8 cellular contexts compared by ENCODE assay signal in genomic region chr1:204072951-204073836, GRCh38. TPM values are rescaled to one million over a fixed set of nuclear protein-coding genes. Genes with fewer than 3 reads are reported as not detected.
DNase-seq lines count a peak whose midpoint lies in the region; ATAC-seq and TF ChIP-seq lines count a peak whose summit lies in the region.

TSS of gene SOX13 (plus strand) at chr1:204073115. CDS start at chr1:204112916, 39,801 bp downstream.

- intact Hi-C loops in spleen (cut with DNase I; ENCODE audit: low total_unique reads) = no loop called here

- peak; percentile 73 for DNase-seq in GM04504 (ENCODE audit: low read depth)
- DNase-seq in NCI-H146 treated with DMSO at 0.1 percent for 48 hours (lab: John Stamatoyannopoulos, UW; ENCODE audit: unreplicated experiment) = peak; percentile 84
- DNase-seq in UCSD-AML1 (lab: John Stamatoyannopoulos, UW; ENCODE audit: unreplicated experiment) = peak; percentile 54
- DNase-seq in left lobe of liver (ENCODE audit: low spot score) = peak; percentile 92
- DNase-seq in spleen = peak; percentile 86
- DNase-seq in stimulated activated CD4-positive, alpha-beta T cell treated with anti-CD3 and anti-CD28 coated beads, Interleukin-12 subunit alpha, Interleukin-12 subunit beta, amount 100 ng/mL, for 4 hours = no peak

- TF ChIP-seq POLR2A in spleen (IDR thresholded peaks at IDR 0.05) = peak in 2 of 3 donors; percentile 47 to 67

- H3K27ac ChIP-seq in ectodermal cell (ENCODE audit: insufficient read depth, low read depth, low read length, poor library complexity, severe bottlenecking) = peak within 1 kb of the TSS; percentile 83
- H3K27ac ChIP-seq in spleen = peak within 1 kb of the TSS; percentile 35 to 87 (median 82)

- H3K9me3 ChIP-seq in ectodermal cell (ENCODE audit: control insufficient read depth, low read length) (no peaks in the 10 kb centered on the region), spleen (no peaks in the 10 kb centered on the region)

- H3K4me1 ChIP-seq in ectodermal cell (ENCODE audit: control insufficient read depth, insufficient read depth, low read length) = peaks cover 22% of the 10 kb centered on the region
- H3K4me1 ChIP-seq in spleen = peaks cover 12 to 58% (median 42%) of the 10 kb centered on the region in 6 donors

- ATAC-seq in left lobe of liver = peak; percentile 72
- ATAC-seq in HG03097 (IDR thresholded peaks at IDR 0.05; ENCODE audit: low FRiP score, unreplicated experiment) = no peak

- H3K36me3 ChIP-seq in ectodermal cell (ENCODE audit: control insufficient read depth, insufficient read depth, low read length) = no peaks in the 10 kb centered on the region
- no peaks in the 10 kb centered on the region for H3K36me3 ChIP-seq in spleen

- H3K27me3 ChIP-seq in ectodermal cell (ENCODE audit: control insufficient read depth, insufficient read depth, low read length, poor library complexity, severe bottlenecking) (no peaks in the 10 kb centered on the region), spleen (replicated peaks in 1 of 7) (peaks cover 0 to 75% (median 32%) of the 10 kb centered on the region in 7 donors)

- TF ChIP-seq CTCF in spleen (IDR thresholded peaks at IDR 0.05 in 8 of 11, conservative IDR thresholded peaks at IDR 0.05 in 3 of 11) = peak in 2 of 11 experiments; percentile 10 to 13

- WGBS in ectodermal cell, 2 experiments = 0% methylated on average over 88 of the region's 88 CpGs
- 0 to 2% (median 1%) methylated on average over 46 to 88 of the region's 88 CpGs for WGBS in spleen, 5 donors

- peak within 1 kb of the TSS; percentile 89 for H3K4me3 ChIP-seq in ectodermal cell (ENCODE audit: insufficient read depth, low read depth, low read length)
- peak within 1 kb of the TSS; percentile 37 to 75 (median 56) for H3K4me3 ChIP-seq in spleen

RNA-seq across cellular contexts. Expression of gene SOX13, which starts in this region (rescaled TPM):
- polyA plus RNA-seq in ectodermal cell (2013, experiment 1 of 4) = 67.1 TPM
- 66.2 TPM for polyA plus RNA-seq in ectodermal cell (2013, experiment 2 of 4)
- polyA plus RNA-seq in ectodermal cell (2013, experiment 3 of 4) = 62.6 TPM
- 68.2 TPM for polyA plus RNA-seq in ectodermal cell (2013, experiment 4 of 4)
- 33.8 TPM for total RNA-seq in left lobe of liver
- 10 to 100 TPM; 12.8 to 28.7 (median 19.2) TPM for total RNA-seq in spleen
- polyA plus RNA-seq in spleen = 1 to 10 TPM; 2.0 to 9.6 (median 2.2) TPM
